ENCODE assay signal across 1 cellular context in the genomic region with DNA sequence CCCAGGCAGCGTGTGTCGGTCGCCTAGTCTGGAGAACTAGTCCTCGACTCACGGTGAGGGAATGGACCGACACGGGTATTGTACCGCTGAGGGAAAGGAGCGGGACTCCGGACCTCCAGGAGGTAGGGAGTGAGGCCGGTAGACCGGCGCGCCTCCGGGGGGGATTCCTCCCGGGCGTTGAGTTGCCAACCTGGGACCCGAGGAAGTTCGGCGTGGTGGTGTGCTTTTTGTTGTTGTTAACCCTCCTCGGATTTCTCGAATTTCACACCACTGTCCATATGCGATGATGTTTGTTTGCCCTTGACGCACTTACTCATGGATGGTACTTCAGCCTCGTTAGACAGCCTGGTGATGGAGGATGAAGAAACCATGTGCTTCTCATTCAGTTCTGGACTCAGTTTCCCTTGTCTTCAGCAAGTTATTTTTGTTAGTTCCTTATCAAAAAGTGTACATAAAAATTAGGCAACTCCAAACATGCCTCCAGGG.
TF ChIP-seq lines count a peak whose summit lies in the region.

No MANE protein-coding gene starts in this region.

TF ChIP-seq in GM12878, 131 proteins besides CTCF, POLR2A, EP300 and RAD21:
- TF ChIP-seq PML (IDR thresholded peaks at IDR 0.05; ENCODE audit: low read length) (peak; percentile 86), BACH1 (IDR thresholded peaks at IDR 0.05; ENCODE audit: borderline replicate concordance) (peak; percentile 41; the same call in 1 of the 2 replicates), POLR2AphosphoS5 (IDR thresholded peaks at IDR 0.05; ENCODE audit: low read length) (0 out of 2 replicates have a peak, but pooled peaks have one; percentile 69), NKRF (conservative IDR thresholded peaks at IDR 0.05) (peak; percentile 88; the same call in 1 of the 2 replicates), MTA2 (IDR thresholded peaks at IDR 0.05; ENCODE audit: low read depth) (0 out of 2 replicates have a peak, but pooled peaks have one; percentile 6), SMAD1 (IDR thresholded peaks at IDR 0.05; ENCODE audit: low read depth, partially characterized antibody) (peak; percentile 30), LARP7 (IDR thresholded peaks at IDR 0.05) (peak; percentile 55)
